1 cellular context compared by ENCODE assay signal in the genomic region with DNA sequence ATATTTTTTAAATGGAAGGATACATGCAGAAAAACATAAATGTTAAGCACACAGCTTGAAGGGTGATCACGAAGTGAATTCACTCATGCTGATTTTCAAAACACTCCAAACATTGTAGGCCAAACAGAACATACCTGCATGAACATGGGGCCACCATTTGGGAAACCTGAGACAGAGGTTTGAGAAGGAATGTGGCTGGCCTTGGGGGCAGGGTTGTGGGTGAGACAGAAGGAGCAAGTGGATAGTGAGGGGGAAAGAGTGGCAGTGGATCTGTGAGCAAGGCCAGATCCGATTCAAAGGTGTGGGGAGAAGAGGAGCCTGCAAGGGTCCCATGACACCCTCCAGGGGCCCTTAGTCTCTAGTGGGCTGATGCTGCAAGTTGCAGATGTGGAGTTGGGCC.
TF ChIP-seq lines count a peak whose summit lies in the region.

No MANE protein-coding gene starts in this region.

TF ChIP-seq in GM23338, 12 proteins besides CTCF, POLR2A, EP300 and RAD21 (continued from another document):
- TF ChIP-seq, protein P1, sequence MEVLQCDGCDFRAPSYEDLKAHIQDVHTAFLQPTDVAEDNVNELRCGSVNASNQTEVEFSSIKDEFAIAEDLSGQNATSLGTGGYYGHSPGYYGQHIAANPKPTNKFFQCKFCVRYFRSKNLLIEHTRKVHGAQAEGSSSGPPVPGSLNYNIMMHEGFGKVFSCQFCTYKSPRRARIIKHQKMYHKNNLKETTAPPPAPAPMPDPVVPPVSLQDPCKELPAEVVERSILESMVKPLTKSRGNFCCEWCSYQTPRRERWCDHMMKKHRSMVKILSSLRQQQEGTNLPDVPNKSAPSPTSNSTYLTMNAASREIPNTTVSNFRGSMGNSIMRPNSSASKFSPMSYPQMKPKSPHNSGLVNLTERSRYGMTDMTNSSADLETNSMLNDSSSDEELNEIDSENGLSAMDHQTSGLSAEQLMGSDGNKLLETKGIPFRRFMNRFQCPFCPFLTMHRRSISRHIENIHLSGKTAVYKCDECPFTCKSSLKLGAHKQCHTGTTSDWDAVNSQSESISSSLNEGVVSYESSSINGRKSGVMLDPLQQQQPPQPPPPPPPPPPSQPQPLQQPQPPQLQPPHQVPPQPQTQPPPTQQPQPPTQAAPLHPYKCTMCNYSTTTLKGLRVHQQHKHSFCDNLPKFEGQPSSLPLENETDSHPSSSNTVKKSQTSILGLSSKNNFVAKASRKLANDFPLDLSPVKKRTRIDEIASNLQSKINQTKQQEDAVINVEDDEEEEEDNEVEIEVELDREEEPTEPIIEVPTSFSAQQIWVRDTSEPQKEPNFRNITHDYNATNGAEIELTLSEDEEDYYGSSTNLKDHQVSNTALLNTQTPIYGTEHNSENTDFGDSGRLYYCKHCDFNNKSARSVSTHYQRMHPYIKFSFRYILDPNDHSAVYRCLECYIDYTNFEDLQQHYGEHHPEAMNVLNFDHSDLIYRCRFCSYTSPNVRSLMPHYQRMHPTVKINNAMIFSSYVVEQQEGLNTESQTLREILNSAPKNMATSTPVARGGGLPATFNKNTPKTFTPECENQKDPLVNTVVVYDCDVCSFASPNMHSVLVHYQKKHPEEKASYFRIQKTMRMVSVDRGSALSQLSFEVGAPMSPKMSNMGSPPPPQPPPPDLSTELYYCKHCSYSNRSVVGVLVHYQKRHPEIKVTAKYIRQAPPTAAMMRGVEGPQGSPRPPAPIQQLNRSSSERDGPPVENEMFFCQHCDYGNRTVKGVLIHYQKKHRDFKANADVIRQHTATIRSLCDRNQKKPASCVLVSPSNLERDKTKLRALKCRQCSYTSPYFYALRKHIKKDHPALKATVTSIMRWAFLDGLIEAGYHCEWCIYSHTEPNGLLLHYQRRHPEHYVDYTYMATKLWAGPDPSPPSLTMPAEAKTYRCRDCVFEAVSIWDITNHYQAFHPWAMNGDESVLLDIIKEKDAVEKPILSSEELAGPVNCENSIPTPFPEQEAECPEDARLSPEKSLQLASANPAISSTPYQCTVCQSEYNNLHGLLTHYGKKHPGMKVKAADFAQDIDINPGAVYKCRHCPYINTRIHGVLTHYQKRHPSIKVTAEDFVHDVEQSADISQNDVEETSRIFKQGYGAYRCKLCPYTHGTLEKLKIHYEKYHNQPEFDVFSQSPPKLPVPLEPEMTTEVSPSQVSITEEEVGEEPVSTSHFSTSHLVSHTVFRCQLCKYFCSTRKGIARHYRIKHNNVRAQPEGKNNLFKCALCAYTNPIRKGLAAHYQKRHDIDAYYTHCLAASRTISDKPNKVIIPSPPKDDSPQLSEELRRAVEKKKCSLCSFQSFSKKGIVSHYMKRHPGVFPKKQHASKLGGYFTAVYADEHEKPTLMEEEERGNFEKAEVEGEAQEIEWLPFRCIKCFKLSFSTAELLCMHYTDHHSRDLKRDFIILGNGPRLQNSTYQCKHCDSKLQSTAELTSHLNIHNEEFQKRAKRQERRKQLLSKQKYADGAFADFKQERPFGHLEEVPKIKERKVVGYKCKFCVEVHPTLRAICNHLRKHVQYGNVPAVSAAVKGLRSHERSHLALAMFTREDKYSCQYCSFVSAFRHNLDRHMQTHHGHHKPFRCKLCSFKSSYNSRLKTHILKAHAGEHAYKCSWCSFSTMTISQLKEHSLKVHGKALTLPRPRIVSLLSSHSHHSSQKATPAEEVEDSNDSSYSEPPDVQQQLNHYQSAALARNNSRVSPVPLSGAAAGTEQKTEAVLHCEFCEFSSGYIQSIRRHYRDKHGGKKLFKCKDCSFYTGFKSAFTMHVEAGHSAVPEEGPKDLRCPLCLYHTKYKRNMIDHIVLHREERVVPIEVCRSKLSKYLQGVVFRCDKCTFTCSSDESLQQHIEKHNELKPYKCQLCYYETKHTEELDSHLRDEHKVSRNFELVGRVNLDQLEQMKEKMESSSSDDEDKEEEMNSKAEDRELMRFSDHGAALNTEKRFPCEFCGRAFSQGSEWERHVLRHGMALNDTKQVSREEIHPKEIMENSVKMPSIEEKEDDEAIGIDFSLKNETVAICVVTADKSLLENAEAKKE (CRISPR knock-in tag; IDR thresholded peaks at IDR 0.05), result no peak
